ENCODE assay signal across 15 cellular contexts in genomic region chr13:79496188-79496587, GRCh38. TPM values are rescaled to one million over a fixed set of nuclear protein-coding genes. Genes with fewer than 3 reads are reported as not detected.
A peak's percentile ranks its signal among the peaks of the same experiment; 100 is the strongest.
DNase-seq lines count a peak whose midpoint lies in the region; ATAC-seq, FAIRE-seq and TF ChIP-seq lines count a peak whose summit lies in the region.
"Had no signal": no experiment of that assay in that cellular context is flagged by ENCODE, and none has a peak within 500 bp of the region (broad histone marks: within the 10 kb centered on the region; RNA-seq: fewer than 3 reads in every experiment).

No MANE protein-coding gene starts in this region.

- in situ Hi-C loops in GM12878 (cut with MboI) = no loop called here

- DNase-seq in GM12878 (ENCODE audit: low read depth, low spot score) = no peak
- no peak for DNase-seq in NCI-H82 (lab: John Stamatoyannopoulos, UW)
- DNase-seq in small intestine = no peak
- DNase-seq in GM19239 (ENCODE audit: insufficient read length, low spot score) = no peak
- DNase-seq: CD4-positive, CD25-positive, alpha-beta regulatory T cell; cerebellar nuclear complex; erythroblast; hippocampal formation; NCI-H345; nucleus accumbens had no signal

- H3K27ac ChIP-seq in GM12878 (ENCODE audit: control insufficient read depth, insufficient read depth) (no peak overlapping the region), small intestine (ENCODE audit: low read depth in 1 of 2, low read length in 1 of 2) (no peak overlapping the region)
- H3K27ac ChIP-seq: HL-60 had no signal

- no peak for TF ChIP-seq POLR2A in GM12878 (IDR thresholded peaks at IDR 0.05; ENCODE audit: low read depth, low read length)

- ATAC-seq in GM19328 (IDR thresholded peaks at IDR 0.05; ENCODE audit: unreplicated experiment) = peak; percentile 70
- peak; percentile 62 for ATAC-seq in GM21825 (IDR thresholded peaks at IDR 0.05; ENCODE audit: unreplicated experiment)
- ATAC-seq in HG03135 (IDR thresholded peaks at IDR 0.05; ENCODE audit: unreplicated experiment) = peak; percentile 73
- peak; percentile 81 for ATAC-seq in GM12878

- no TSS peak for BruUV-seq in GM12878 (replicated peaks; lab: Mats Ljungman, UMichigan)

- RAD21 ChIA-PET in GM12878 (lab: Charles Lee; ENCODE audit: unreplicated experiment) = interaction anchor here (0.6 to 1.9 kb wide), 5 partner anchors 13 to 261 kb away, joined by 3 to 6 read pairs (median 3); partner anchors contain the start of gene NDFIP2

- H3K36me3 ChIP-seq in GM12878 (ENCODE audit: control insufficient read depth in 2 of 2, insufficient read depth in 2 of 2, low read length in 1 of 2) (no peaks in the 10 kb centered on the region), small intestine (ENCODE audit: control insufficient read depth in 2 of 2, insufficient read depth in 2 of 2, low read length in 2 of 2) (no peaks in the 10 kb centered on the region)

- H3K9me3 ChIP-seq in GM12878 (replicated peaks; ENCODE audit: control insufficient read depth, insufficient read depth, low read length) (no peaks in the 10 kb centered on the region), small intestine (ENCODE audit: control insufficient read depth, low read depth) (no peaks in the 10 kb centered on the region)

- H2AFZ ChIP-seq in GM12878 (ENCODE audit: control insufficient read depth, low read depth, low read length) = no peak overlapping the region

- FAIRE-seq in GM12878 (lab: Jason Lieb, UNC) (no peak), small intestine (lab: Jason Lieb, UNC) (no peak), GM19239 (lab: Jason Lieb, UNC) (no peak)

- TF ChIP-seq CTCF in GM12878 (IDR thresholded peaks at IDR 0.05 in 2 of 3, conservative IDR thresholded peaks at IDR 0.05 in 1 of 3; ENCODE audit: control insufficient read depth in 2 of 3, extremely low read depth in 1 of 3, insufficient read depth in 1 of 3, low read depth in 3 of 3, low read length in 3 of 3) = no peak

- H3K79me2 ChIP-seq in GM12878 (ENCODE audit: control insufficient read depth, insufficient read depth, low read length) = peaks cover 1% of the 10 kb centered on the region

- CTCF ChIA-PET in GM12878 (lab: Yijun Ruan, JAX) = interaction anchor here (1.2 to 1.5 kb wide), 2 partner anchors 71 to 73 kb away, joined by 3 read pairs; no protein-coding TSS in a partner anchor

- WGBS in GM12878 (ENCODE audit: insufficient coverage, insufficient replicate concordance, low lambda C conversion rate, missing lambda C conversion rate) = 4% methylated on average over 1 of the region's 1 CpG
- WGBS in small intestine, 3 donors = 77 to 89% (median 81%) methylated on average over 1 of the region's 1 CpG

- SMC1A ChIA-PET in GM12878 (lab: Charles Lee; ENCODE audit: uncharacterized antibody, unreplicated experiment) = interaction anchor here (0.9 to 1.4 kb wide), 5 partner anchors 11 to 93 kb away, joined by 3 to 7 read pairs (median 4); no protein-coding TSS in a partner anchor

- no peak for TF ChIP-seq EP300 in GM12878 (IDR thresholded peaks at IDR 0.05; ENCODE audit: borderline replicate concordance in 1 of 2, control insufficient read depth in 1 of 2, low read depth in 2 of 2, low read length in 2 of 2)

- H3K4me2 ChIP-seq in GM12878 (ENCODE audit: control insufficient read depth, insufficient read depth) = peak overlapping the region; percentile 7; the same call in 1 of the 2 replicates

- H3K4me3 ChIP-seq in GM12878 (no peak overlapping the region), small intestine (ENCODE audit: low read depth in 1 of 2, low read length in 2 of 2) (no peak overlapping the region)
- H3K4me3 ChIP-seq: skin epidermis had no signal

- H3K27me3 ChIP-seq in GM12878 (replicated peaks in 1 of 2; ENCODE audit: control insufficient read depth in 2 of 2, insufficient read depth in 2 of 2, low read length in 1 of 2) = no peaks in the 10 kb centered on the region
- no peaks in the 10 kb centered on the region for H3K27me3 ChIP-seq in small intestine (ENCODE audit: control insufficient read depth in 2 of 2, insufficient read depth in 2 of 2, low read length in 2 of 2)

- no peaks in the 10 kb centered on the region for H4K20me1 ChIP-seq in GM12878 (ENCODE audit: control insufficient read depth, insufficient read depth)

- TF ChIP-seq RAD21 in GM12878 (IDR thresholded peaks at IDR 0.05; ENCODE audit: insufficient read depth, low read depth, low read length) = no peak

- H3K4me1 ChIP-seq in GM12878 (ENCODE audit: control insufficient read depth, insufficient read depth, low read length) (peaks cover 4% of the 10 kb centered on the region), small intestine (ENCODE audit: control insufficient read depth in 2 of 2, insufficient read depth in 1 of 2, low read depth in 1 of 2, low read length in 1 of 2) (peaks cover 0 to 5% of the 10 kb centered on the region in 2 donors)

- H3K9ac ChIP-seq in GM12878 (ENCODE audit: control insufficient read depth, insufficient read depth, low read length) = no peak overlapping the region

- POLR2A ChIA-PET in GM12878 (lab: Charles Lee) = interaction anchor here (1.1 kb wide), 1 partner anchor 15 kb away, joined by 4 read pairs; the partner anchor contains the start of gene NDFIP2

- intact Hi-C loops in GM12878 (cut with micrococcal nuclease; ENCODE audit: unreplicated experiment) = no loop called here

TF ChIP-seq in GM12878, 131 proteins besides CTCF, POLR2A, EP300 and RAD21 (continues in another document):
- TF ChIP-seq SMAD1 (IDR thresholded peaks at IDR 0.05; ENCODE audit: low read depth, partially characterized antibody) (no peak), SIN3A (IDR thresholded peaks at IDR 0.05; ENCODE audit: low read depth, low read length) (no peak), MTA2 (IDR thresholded peaks at IDR 0.05; ENCODE audit: low read depth) (no peak), ZNF217 (IDR thresholded peaks at IDR 0.05) (no peak), ZZZ3 (IDR thresholded peaks at IDR 0.05; ENCODE audit: control insufficient read depth, insufficient read length, low read depth) (no peak), MTA3 (IDR thresholded peaks at IDR 0.05; ENCODE audit: borderline replicate concordance, low read length) (no peak), EZH2 (IDR thresholded peaks at IDR 0.05; ENCODE audit: borderline replicate concordance, control insufficient read depth, low read depth, low read length) (no peak), RCOR1 (conservative IDR thresholded peaks at IDR 0.05; ENCODE audit: low read depth, low read length) (no peak), SP1 (IDR thresholded peaks at IDR 0.05; ENCODE audit: low read depth, low read length) (no peak), CHD2 (IDR thresholded peaks at IDR 0.05; ENCODE audit: borderline replicate concordance, low read depth, low read length) (no peak), REST (IDR thresholded peaks at IDR 0.05; ENCODE audit: low read depth, low read length) (no peak), PAX8 (IDR thresholded peaks at IDR 0.05) (no peak), TBL1XR1 (IDR thresholded peaks at IDR 0.05; ENCODE audit: low read depth, low read length) (no peak)

RNA-seq across cellular contexts. Expression of gene NDFIP2, which starts 15.2 kb away (rescaled TPM):
- total RNA-seq in GM12878 (2013; cell fraction: nucleolus; rRNA removed) = 30.8 and 31.5 TPM in 2 replicates
- total RNA-seq in GM12878 (2014; rRNA removed) (25.9 and 31.8 TPM in 2 replicates), GM12878 (2014; rRNA removed; fragmentation: Illumina TruSeq; extraction: Trizol) (28.1 and 29.6 TPM in 2 replicates), GM12878 (2021) (35.0 and 37.0 TPM in 2 replicates)
- 4.9 TPM for polyA plus RNA-seq in GM12878 (2011; ENCODE audit: low read depth)
- polyA plus RNA-seq in GM12878 (2011; rRNA removed) (57.2 and 64.1 TPM in 2 replicates), GM12878 (2014; fragmentation: Illumina TruSeq; extraction: Trizol) (30.6 and 33.0 TPM in 2 replicates), GM12878 (2014; fragmentation: Nextera tagmentation; extraction: Ambion mirVana) (10 to 100 TPM; 23.0 to 30.7 TPM), GM12878 (2014; rRNA removed) (16.5 and 17.9 TPM in 2 replicates), GM12878 (2016; fragmentation: Nextera tagmentation; extraction: Ambion mirVana) (10 to 100 TPM; 47.5 to 48.5 TPM), small intestine (10 to 100 TPM; 34.6 to 59.3 (median 37.0) TPM)
- polyA plus RNA-seq in GM12878 (2011; cell fraction: cytosol; rRNA removed) = 23.3 and 30.2 TPM in 2 replicates
- 15.3 and 18.1 TPM in 2 replicates for polyA plus RNA-seq in GM12878 (2011; cell fraction: nucleus; rRNA removed)
- 13.1 and 13.9 TPM in 2 replicates for polyA plus RNA-seq in GM12878 (2012)
- polyA minus RNA-seq in GM12878 (2011; rRNA and poly(A)+ RNA removed) = 26.8 and 29.1 TPM in 2 replicates
- polyA minus RNA-seq in GM12878 (2011; cell fraction: cytosol; rRNA and poly(A)+ RNA removed) = 15.2 and 20.9 TPM in 2 replicates
- 19.3 and 32.3 TPM in 2 replicates for polyA minus RNA-seq in GM12878 (2011; cell fraction: nucleus; rRNA and poly(A)+ RNA removed)
